ENCODE assay signal across 21 cellular contexts in the genomic region with DNA sequence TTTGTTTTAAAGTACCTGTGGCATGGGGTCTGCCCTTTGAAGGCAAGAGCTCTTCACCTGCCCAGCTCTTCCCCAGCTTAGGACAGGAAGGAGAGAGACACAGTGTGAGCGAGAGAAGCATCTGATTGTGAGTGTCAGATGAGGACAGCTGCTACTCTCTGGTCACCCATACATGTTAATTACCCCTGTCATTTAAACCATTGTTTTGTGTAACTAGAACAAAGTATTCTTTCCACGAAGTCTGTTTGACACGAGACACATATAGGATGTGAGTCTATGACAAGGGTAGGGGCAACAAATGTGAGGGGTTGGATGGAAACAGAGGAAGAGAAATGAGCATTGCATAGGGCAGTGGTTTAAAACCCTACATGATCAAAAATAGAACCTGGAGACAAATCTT. TPM values are rescaled to one million over a fixed set of nuclear protein-coding genes. Genes with fewer than 3 reads are reported as not detected.
A peak's percentile ranks its signal among the peaks of the same experiment; 100 is the strongest.
DNase-seq lines count a peak whose midpoint lies in the region; ATAC-seq, FAIRE-seq and TF ChIP-seq lines count a peak whose summit lies in the region.
"Had no signal": no experiment of that assay in that cellular context is flagged by ENCODE, and none has a peak within 500 bp of the region (broad histone marks: within the 10 kb centered on the region; RNA-seq: fewer than 3 reads in every experiment).

No MANE protein-coding gene starts in this region.

- no peak overlapping the region; the same call in 1 of the 2 replicates for H3K9ac ChIP-seq in GM12878 (ENCODE audit: control insufficient read depth, insufficient read depth, low read length)

- H2AFZ ChIP-seq in GM12878 (ENCODE audit: control insufficient read depth, low read depth, low read length), result peak overlapping the region; percentile 62

- intact Hi-C loops in CD4-positive, alpha-beta memory T cell (cut with micrococcal nuclease), result no loop called here
- intact Hi-C loops in GM12878 (cut with micrococcal nuclease; ENCODE audit: unreplicated experiment), result loop anchor here (10.0 kb wide), 1 partner anchor 783 kb away; a partner anchor contains a TSS

- H3K27me3 Mint-ChIP-seq in CD4-positive, CD25-positive, alpha-beta regulatory T cell, result peaks cover 5% of the 10 kb centered on the region
- H3K27me3 Mint-ChIP-seq in CD4-positive, alpha-beta memory T cell, result no peaks in the 10 kb centered on the region
- H3K27me3 Mint-ChIP-seq in T-cell (no peaks in the 10 kb centered on the region), WTC11 (ENCODE audit: low read depth) (peaks cover 9% of the 10 kb centered on the region; the same call in 1 of the 2 replicates)

- H3K4me1 ChIP-seq in CD4-positive, CD25-positive, alpha-beta regulatory T cell (ENCODE audit: control insufficient read depth, insufficient read depth, low read length, poor library complexity, severe bottlenecking), result peaks cover 14% of the 10 kb centered on the region
- H3K4me1 ChIP-seq in CD4-positive, alpha-beta memory T cell (ENCODE audit: insufficient read depth, low read length), result peaks cover 49% of the 10 kb centered on the region
- peaks cover 41% of the 10 kb centered on the region for H3K4me1 ChIP-seq in GM12878 (ENCODE audit: control insufficient read depth, insufficient read depth, low read length)

- SMC1A ChIA-PET in GM12878 (lab: Charles Lee; ENCODE audit: uncharacterized antibody, unreplicated experiment), result interaction anchor here (0.6 to 5.6 kb wide), 10 partner anchors 9 to 153 kb away, joined by 3 to 161 read pairs (median 8); a partner anchor contains a TSS

- peak overlapping the region in 3 of 4 donors; percentile 10 to 71 (median 68) for H3K4me3 Mint-ChIP-seq in CD4-positive, CD25-positive, alpha-beta regulatory T cell
- H3K4me3 Mint-ChIP-seq in CD4-positive, alpha-beta memory T cell, result peak overlapping the region in 7 of 8 donors; percentile 13 to 72 (median 40)
- H3K4me3 Mint-ChIP-seq in T-cell (no peak overlapping the region), WTC11 (no peak overlapping the region)
- H3K4me3 Mint-ChIP-seq: nephron progenitor cell had no signal

- TF ChIP-seq EP300 in GM12878 (IDR thresholded peaks at IDR 0.05; ENCODE audit: borderline replicate concordance in 1 of 2, control insufficient read depth in 1 of 2, low read depth in 2 of 2, low read length in 2 of 2), result no peak

- no TSS peak for BruUV-seq in GM12878 (replicated peaks; lab: Mats Ljungman, UMichigan)

- no peak for FAIRE-seq in GM12878 (lab: Jason Lieb, UNC)
- FAIRE-seq: D721Med, H1 had no signal

- H3K27ac ChIP-seq in CD4-positive, CD25-positive, alpha-beta regulatory T cell (ENCODE audit: insufficient read depth, low read length, poor library complexity, severe bottlenecking), result no peak overlapping the region
- H3K27ac ChIP-seq in CD4-positive, alpha-beta memory T cell (ENCODE audit: low read depth, low read length), result no peak overlapping the region
- peak overlapping the region; percentile 97 for H3K27ac ChIP-seq in GM12878 (ENCODE audit: control insufficient read depth, insufficient read depth)
- H3K27ac ChIP-seq: transverse colon had no signal

- H3K36me3 ChIP-seq in CD4-positive, CD25-positive, alpha-beta regulatory T cell (ENCODE audit: control insufficient read depth, insufficient read depth, low read length), result no peaks in the 10 kb centered on the region
- no peaks in the 10 kb centered on the region for H3K36me3 ChIP-seq in CD4-positive, alpha-beta memory T cell (ENCODE audit: insufficient read depth, low read length)
- no peaks in the 10 kb centered on the region for H3K36me3 ChIP-seq in GM12878 (ENCODE audit: control insufficient read depth in 2 of 2, insufficient read depth in 2 of 2, low read length in 1 of 2)
- H3K36me3 ChIP-seq: transverse colon had no signal

- peaks cover 8 to 29% (median 20%) of the 10 kb centered on the region in 4 donors for H3K4me1 Mint-ChIP-seq in CD4-positive, CD25-positive, alpha-beta regulatory T cell
- peaks cover 28 to 69% (median 42%) of the 10 kb centered on the region in 4 donors for H3K4me1 Mint-ChIP-seq in CD4-positive, alpha-beta memory T cell
- H3K4me1 Mint-ChIP-seq in T-cell (peaks cover 43 to 53% (median 46%) of the 10 kb centered on the region in 3 donors), WTC11 (peaks cover 3% of the 10 kb centered on the region; the same call in 1 of the 2 replicates)

- peaks cover 0 to 4% (median 0%) of the 10 kb centered on the region in 7 donors for H3K9me3 Mint-ChIP-seq in CD4-positive, CD25-positive, alpha-beta regulatory T cell
- H3K9me3 Mint-ChIP-seq in CD4-positive, alpha-beta memory T cell, result peaks cover 0 to 1% (median 0%) of the 10 kb centered on the region in 8 donors
- H3K9me3 Mint-ChIP-seq in T-cell (no peaks in the 10 kb centered on the region), WTC11 (peaks cover 4% of the 10 kb centered on the region; the same call in 1 of the 2 replicates)
- H3K9me3 Mint-ChIP-seq: nephron progenitor cell had no signal

- POLR2A ChIA-PET in CD4-positive, alpha-beta memory T cell (lab: Charles Lee; ENCODE audit: partially characterized antibody), result interaction anchor here (4.6 to 5.6 kb wide), 2 partner anchors 8 to 139 kb away, joined by 136 to 178 read pairs; a partner anchor contains a TSS
- POLR2A ChIA-PET in T-cell (lab: Charles Lee) (no interaction called here), GM12878 (lab: Charles Lee) (interaction anchor here (1.0 to 5.5 kb wide), 3 partner anchors 9 to 136 kb away, joined by 3 to 66 read pairs (median 58); a partner anchor contains a TSS), WTC11 (lab: Charles Lee) (no interaction called here)

- CTCF ChIA-PET in CD4-positive, alpha-beta memory T cell (lab: Charles Lee; ENCODE audit: partially characterized antibody), result interaction anchor here (2.2 to 4.6 kb wide), 4 partner anchors 8 to 261 kb away, joined by 8 to 236 read pairs (median 66); a partner anchor contains a TSS
- CTCF ChIA-PET in T-cell (lab: Charles Lee) (interaction anchor here in 1 of 2 donors (0.8 kb wide), 1 partner anchor 10 kb away, joined by 3 read pairs; a partner anchor contains a TSS), GM12878 (lab: Yijun Ruan, JAX) (interaction anchor here (0.8 to 4.6 kb wide), 9 partner anchors 8 to 685 kb away, joined by 3 to 172 read pairs (median 5); a partner anchor contains a TSS), WTC11 (lab: Charles Lee) (no interaction called here)

- peak overlapping the region in 1 of 3 donors; percentile 10 for H3K27ac Mint-ChIP-seq in CD4-positive, CD25-positive, alpha-beta regulatory T cell
- peak overlapping the region; percentile 48 to 94 (median 69) for H3K27ac Mint-ChIP-seq in CD4-positive, alpha-beta memory T cell
- H3K27ac Mint-ChIP-seq in T-cell, result peak overlapping the region; percentile 56 to 67
- H3K27ac Mint-ChIP-seq in WTC11, result no peak overlapping the region
- H3K27ac Mint-ChIP-seq: nephron progenitor cell had no signal

- H3K79me2 ChIP-seq in GM12878 (ENCODE audit: control insufficient read depth, insufficient read depth, low read length), result peaks cover 30% of the 10 kb centered on the region

- no peak for TF ChIP-seq RAD21 in GM12878 (IDR thresholded peaks at IDR 0.05; ENCODE audit: insufficient read depth, low read depth, low read length)

- 18% methylated on average over 3 of the region's 3 CpGs for WGBS in GM12878 (ENCODE audit: insufficient coverage, insufficient replicate concordance, low lambda C conversion rate, missing lambda C conversion rate)

- no peak for DNase-seq in CD4-positive, CD25-positive, alpha-beta regulatory T cell
- no peak for DNase-seq in CD4-positive, alpha-beta memory T cell
- DNase-seq in T-cell (no peak), GM12878 (ENCODE audit: low read depth, low spot score) (no peak), WTC11 (ENCODE audit: low spot score) (no peak), NCI-H187 (lab: John Stamatoyannopoulos, UW) (no peak)
- DNase-seq: AML-193; amygdala; caudate nucleus; left colon; NCI-H1105; NCI-H510A treated with DMSO at 0.1 percent for 48 hours; nephron progenitor cell; SHP77; stimulated activated CD4-positive, alpha-beta T cell treated with anti-CD3 and anti-CD28 coated beads, Interleukin-1b, Interleukin-23, amount 100 ng/mL, for 48 hours; stimulated activated naive CD4-positive, alpha-beta T cell treated with Interleukin-2 at 50 U/mL for 16 hours; T-helper 2 cell; transverse colon had no signal

- TF ChIP-seq CTCF in GM12878 (IDR thresholded peaks at IDR 0.05 in 2 of 3, conservative IDR thresholded peaks at IDR 0.05 in 1 of 3; ENCODE audit: control insufficient read depth in 2 of 3, extremely low read depth in 1 of 3, insufficient read depth in 1 of 3, low read depth in 3 of 3, low read length in 3 of 3), result no peak
- TF ChIP-seq CTCF in WTC11 (IDR thresholded peaks at IDR 0.05), result no peak

- no peak overlapping the region for H3K4me3 ChIP-seq in CD4-positive, CD25-positive, alpha-beta regulatory T cell (ENCODE audit: low read depth, low read length)
- H3K4me3 ChIP-seq in CD4-positive, alpha-beta memory T cell (ENCODE audit: low read length in 2 of 2), result no peak overlapping the region
- no peak overlapping the region for H3K4me3 ChIP-seq in GM12878
- H3K4me3 ChIP-seq: transverse colon had no signal

- H3K27me3 ChIP-seq in CD4-positive, CD25-positive, alpha-beta regulatory T cell (ENCODE audit: control insufficient read depth, insufficient read depth, low read length), result no peaks in the 10 kb centered on the region
- H3K27me3 ChIP-seq in CD4-positive, alpha-beta memory T cell (ENCODE audit: insufficient read depth, low read length), result no peaks in the 10 kb centered on the region
- H3K27me3 ChIP-seq in GM12878 (replicated peaks in 1 of 2; ENCODE audit: control insufficient read depth in 2 of 2, insufficient read depth in 2 of 2, low read length in 1 of 2), result no peaks in the 10 kb centered on the region
- H3K27me3 ChIP-seq: transverse colon had no signal

- ATAC-seq in CD4-positive, CD25-positive, alpha-beta regulatory T cell (ENCODE audit: low read depth in 2 of 2), result no peak
- ATAC-seq in T-cell (replicated peaks in 1 of 4) (no peak), GM12878 (peak; percentile 22), HG02938 (IDR thresholded peaks at IDR 0.05; ENCODE audit: unreplicated experiment) (no peak), WTC11 (no peak)
- ATAC-seq: left colon had no signal

- in situ Hi-C loops in GM12878 (cut with MboI), result no loop called here

- no peaks in the 10 kb centered on the region for H3K9me3 ChIP-seq in CD4-positive, CD25-positive, alpha-beta regulatory T cell (ENCODE audit: control insufficient read depth in 2 of 2, low read length in 2 of 2)
- no peaks in the 10 kb centered on the region for H3K9me3 ChIP-seq in CD4-positive, alpha-beta memory T cell (ENCODE audit: control insufficient read depth in 1 of 2, low read length in 2 of 2)
- no peaks in the 10 kb centered on the region for H3K9me3 ChIP-seq in GM12878 (replicated peaks; ENCODE audit: control insufficient read depth, insufficient read depth, low read length)
- H3K9me3 ChIP-seq: transverse colon had no signal

- RAD21 ChIA-PET in GM12878 (lab: Charles Lee; ENCODE audit: unreplicated experiment), result interaction anchor here (0.9 to 5.3 kb wide), 6 partner anchors 8 to 685 kb away, joined by 4 to 149 read pairs (median 72); a partner anchor contains a TSS

- no peak for TF ChIP-seq POLR2A in GM12878 (IDR thresholded peaks at IDR 0.05; ENCODE audit: low read depth, low read length)

- peak overlapping the region; percentile 36; the same call in 1 of the 2 replicates for H3K4me2 ChIP-seq in GM12878 (ENCODE audit: control insufficient read depth, insufficient read depth)

- H4K20me1 ChIP-seq in GM12878 (ENCODE audit: control insufficient read depth, insufficient read depth), result no peaks in the 10 kb centered on the region

- no peaks in the 10 kb centered on the region for H3K36me3 Mint-ChIP-seq in CD4-positive, CD25-positive, alpha-beta regulatory T cell
- H3K36me3 Mint-ChIP-seq in CD4-positive, alpha-beta memory T cell, result peaks cover 0 to 2% of the 10 kb centered on the region in 2 donors
- H3K36me3 Mint-ChIP-seq in T-cell (no peaks in the 10 kb centered on the region), WTC11 (no peaks in the 10 kb centered on the region)

RNA-seq across cellular contexts. Expression of a gene that starts 3.0 kb away (rescaled TPM):
- 7.0 TPM for total RNA-seq in CD4-positive, CD25-positive, alpha-beta regulatory T cell
- 1 to 10 TPM in 3 of 4 donors, under 1 TPM in 1; 0.72 to 3.6 (median 1.6) TPM for polyA plus RNA-seq in CD4-positive, CD25-positive, alpha-beta regulatory T cell
- 10 to 100 TPM; 16.2 to 23.0 TPM for total RNA-seq in CD4-positive, alpha-beta memory T cell
- 10 to 100 TPM in 1 of 2 donors, 1 to 10 TPM in 1; 7.9 to 10.7 TPM for polyA plus RNA-seq in CD4-positive, alpha-beta memory T cell
- total RNA-seq in T-cell (10 to 100 TPM in 1 of 5 donors, 1 to 10 TPM in 4; 6.6 to 11.4 (median 7.2) TPM), GM12878 (2014; rRNA removed) (27.6 and 36.9 TPM in 2 replicates), GM12878 (2014; rRNA removed; fragmentation: Illumina TruSeq; extraction: Trizol) (28.4 and 32.0 TPM in 2 replicates), GM12878 (2021) (23.5 and 26.6 TPM in 2 replicates), WTC11 (2021) (0.05 to 0.42 TPM (median 0.21 TPM) in 3 replicates)
- 338 and 344 TPM in 2 replicates for total RNA-seq in GM12878 (2013; cell fraction: nucleolus; rRNA removed)
- polyA plus RNA-seq in GM12878 (2011; ENCODE audit: low read depth), result 13.3 TPM
- polyA plus RNA-seq in GM12878 (2011; rRNA removed) (128 and 134 TPM in 2 replicates), GM12878 (2014; fragmentation: Illumina TruSeq; extraction: Trizol) (34.3 and 37.7 TPM in 2 replicates), GM12878 (2014; fragmentation: Nextera tagmentation; extraction: Ambion mirVana) (10 to 100 TPM in 1 of 2 experiments, 1 to 10 TPM in 1; 9.4 to 12.2 TPM), GM12878 (2014; rRNA removed) (24.6 and 25.6 TPM in 2 replicates), GM12878 (2016; fragmentation: Nextera tagmentation; extraction: Ambion mirVana) (10 to 100 TPM; 16.1 to 16.4 TPM)
- polyA plus RNA-seq in GM12878 (2011; cell fraction: cytosol; rRNA removed), result 38.8 and 53.1 TPM in 2 replicates
- 186 and 257 TPM in 2 replicates for polyA plus RNA-seq in GM12878 (2011; cell fraction: nucleus; rRNA removed)
- 15.5 and 24.2 TPM in 2 replicates for polyA plus RNA-seq in GM12878 (2012)
- 79.0 and 144 TPM in 2 replicates for polyA minus RNA-seq in GM12878 (2011; rRNA and poly(A)+ RNA removed)
- 14.4 and 17.0 TPM in 2 replicates for polyA minus RNA-seq in GM12878 (2011; cell fraction: cytosol; rRNA and poly(A)+ RNA removed)
- 141 and 142 TPM in 2 replicates for polyA minus RNA-seq in GM12878 (2011; cell fraction: nucleus; rRNA and poly(A)+ RNA removed)

RNA-seq across cellular contexts. Expression of a gene that starts 9.6 kb away (rescaled TPM):
- total RNA-seq in CD4-positive, CD25-positive, alpha-beta regulatory T cell, result 16.4 TPM
- polyA plus RNA-seq in CD4-positive, CD25-positive, alpha-beta regulatory T cell, result 10 to 100 TPM; 46.0 to 81.8 (median 53.2) TPM
- 10 to 100 TPM; 20.0 to 21.7 TPM for total RNA-seq in CD4-positive, alpha-beta memory T cell
- polyA plus RNA-seq in CD4-positive, alpha-beta memory T cell, result 100 to 1,000 TPM in 1 of 2 donors, 10 to 100 TPM in 1; 44.3 to 101 TPM
- total RNA-seq in T-cell (10 to 100 TPM; 15.4 to 21.3 (median 19.3) TPM), GM12878 (2014; rRNA removed) (25.2 and 28.2 TPM in 2 replicates), GM12878 (2014; rRNA removed; fragmentation: Illumina TruSeq; extraction: Trizol) (42.0 and 45.9 TPM in 2 replicates), GM12878 (2021) (29.0 and 34.2 TPM in 2 replicates), WTC11 (2021) (19.2 to 26.3 TPM (median 25.0 TPM) in 3 replicates)
- 9.8 and 12.2 TPM in 2 replicates for total RNA-seq in GM12878 (2013; cell fraction: nucleolus; rRNA removed)
- 12.6 TPM for polyA plus RNA-seq in GM12878 (2011; ENCODE audit: low read depth)
- polyA plus RNA-seq in GM12878 (2011; rRNA removed) (34.8 and 53.5 TPM in 2 replicates), GM12878 (2014; fragmentation: Illumina TruSeq; extraction: Trizol) (28.0 and 32.8 TPM in 2 replicates), GM12878 (2014; fragmentation: Nextera tagmentation; extraction: Ambion mirVana) (10 to 100 TPM; 62.2 to 64.4 TPM), GM12878 (2014; rRNA removed) (23.0 and 27.8 TPM in 2 replicates), GM12878 (2016; fragmentation: Nextera tagmentation; extraction: Ambion mirVana) (10 to 100 TPM; 65.4 to 72.3 TPM)
- polyA plus RNA-seq in GM12878 (2011; cell fraction: cytosol; rRNA removed), result 12.3 and 13.3 TPM in 2 replicates
- polyA plus RNA-seq in GM12878 (2011; cell fraction: nucleus; rRNA removed), result 7.5 and 8.7 TPM in 2 replicates
- polyA plus RNA-seq in GM12878 (2012), result 18.1 and 20.1 TPM in 2 replicates
- 4.7 and 7.4 TPM in 2 replicates for polyA minus RNA-seq in GM12878 (2011; rRNA and poly(A)+ RNA removed)
- polyA minus RNA-seq in GM12878 (2011; cell fraction: cytosol; rRNA and poly(A)+ RNA removed), result 5.4 and 6.7 TPM in 2 replicates
- 5.1 and 9.6 TPM in 2 replicates for polyA minus RNA-seq in GM12878 (2011; cell fraction: nucleus; rRNA and poly(A)+ RNA removed)

Comparison
In these comparisons a context has a peak if more than half of its experiments do, and no peak if none do; other contexts are left out.
1. H3K4me3 Mint-ChIP-seq: peak in CD4-positive, CD25-positive, alpha-beta regulatory T cell (3 of 4) and CD4-positive, alpha-beta memory T cell (7 of 8); none in T-cell (0 of 3) and WTC11 (single experiment).
2. POLR2A ChIA-PET loops: an anchor here in CD4-positive, alpha-beta memory T cell (4.6 to 5.6 kb wide) and GM12878 (1.0 to 5.5 kb wide); none called in T-cell and WTC11.